In the genomic region with DNA sequence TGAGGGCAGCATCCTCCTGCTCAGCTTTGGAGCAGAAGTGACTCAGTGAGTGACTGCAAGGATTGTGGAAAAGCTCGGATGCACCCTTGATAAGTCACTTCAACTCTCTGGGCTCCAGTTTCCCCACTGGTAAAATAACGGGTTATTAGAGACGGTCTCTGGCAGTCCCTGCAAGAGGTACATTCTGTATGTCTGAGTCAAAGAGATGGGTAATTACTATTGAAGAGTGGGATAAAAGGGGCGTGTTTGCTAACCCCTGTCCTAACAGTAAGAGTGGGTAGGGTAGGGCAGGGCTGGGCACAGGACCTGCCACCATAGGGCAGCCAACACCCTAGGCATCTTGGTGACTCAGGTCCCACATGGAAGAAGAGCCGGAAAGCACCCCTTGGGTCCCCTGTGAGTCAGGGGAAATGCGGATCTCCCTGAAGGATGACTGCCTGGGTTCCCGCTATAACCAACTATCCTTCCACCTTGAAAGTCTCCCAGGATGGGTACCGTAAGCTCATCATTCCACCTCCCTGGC, we compare ENCODE assay signal across 8 cellular contexts. TPM values are rescaled to one million over a fixed set of nuclear protein-coding genes. Genes with fewer than 3 reads are reported as not detected.
DNase-seq lines count a peak whose midpoint lies in the region; ATAC-seq and TF ChIP-seq lines count a peak whose summit lies in the region.

No MANE protein-coding gene starts in this region.

- peak overlapping the region; percentile 31; the same call in 1 of the 2 replicates for H3K4me3 ChIP-seq in PC-9

- no peaks in the 10 kb centered on the region for H3K9me3 ChIP-seq in PC-9 (ENCODE audit: insufficient read depth, low read depth)

- TF ChIP-seq CTCF in PC-9 (conservative IDR thresholded peaks at IDR 0.05) (no peak), omental fat pad (IDR thresholded peaks at IDR 0.05) (no peak)

- peak overlapping the region; percentile 92 for H3K27ac ChIP-seq in PC-9

- CTCF ChIA-PET in PC-9 (lab: Charles Lee), result interaction anchor here (1.8 kb wide), 1 partner anchor 11 kb away, joined by 16 read pairs; no protein-coding TSS in a partner anchor

- intact Hi-C loops in PC-9 (cut with micrococcal nuclease; ENCODE audit: unreplicated experiment), result loop anchor here (5.0 kb wide), 2 partner anchors 38 to 288 kb away; partner anchors contain the start of gene TUT1

- peaks cover 19% of the 10 kb centered on the region for H3K79me2 ChIP-seq in PC-9 (ENCODE audit: low read depth)

- peak overlapping the region; percentile 95 for H3K4me2 ChIP-seq in PC-9

- H3K4me3 Mint-ChIP-seq in effector memory CD8-positive, alpha-beta T cell, result peak overlapping the region; percentile 83 to 85

- H3K4me1 Mint-ChIP-seq in effector memory CD8-positive, alpha-beta T cell (ENCODE audit: low read depth in 2 of 2), result peaks cover 73 to 80% of the 10 kb centered on the region in 2 donors

- H3K9me2 ChIP-seq in PC-9 (ENCODE audit: insufficient read depth), result no peaks in the 10 kb centered on the region

- H3K4me1 ChIP-seq in PC-9 (replicated peaks; ENCODE audit: insufficient read depth), result peaks cover 88% of the 10 kb centered on the region

- peaks cover 10% of the 10 kb centered on the region; the same call in 1 of the 2 replicates for H3K36me3 ChIP-seq in PC-9 (ENCODE audit: low read depth)

- H3K27me3 Mint-ChIP-seq in effector memory CD8-positive, alpha-beta T cell, result no peaks in the 10 kb centered on the region

- H3K36me3 Mint-ChIP-seq in effector memory CD8-positive, alpha-beta T cell (ENCODE audit: insufficient read depth), result peaks cover 81% of the 10 kb centered on the region

- H4K20me1 ChIP-seq in PC-9 (ENCODE audit: insufficient read depth), result peaks cover 11% of the 10 kb centered on the region

- peaks cover 88% of the 10 kb centered on the region for H3F3A ChIP-seq in PC-9 (ENCODE audit: insufficient read depth, low read depth)

- POLR2A ChIA-PET in PC-9 (lab: Charles Lee; ENCODE audit: unreplicated experiment), result interaction anchor here (0.6 to 1.7 kb wide), 6 partner anchors 10 to 45 kb away, joined by 3 to 10 read pairs (median 6); partner anchors contain the start of gene EEF1G

- no peak for ATAC-seq in effector memory CD8-positive, alpha-beta T cell (replicated peaks)
- peak; percentile 38 for ATAC-seq in omental fat pad (ENCODE audit: low FRiP score)
- no peak for ATAC-seq in HG03135 (IDR thresholded peaks at IDR 0.05; ENCODE audit: unreplicated experiment)
- no peak for ATAC-seq in HG02885 (IDR thresholded peaks at IDR 0.05; ENCODE audit: poor library complexity, unreplicated experiment)

- H3K27me3 ChIP-seq in PC-9 (ENCODE audit: insufficient read depth, low read depth), result no peaks in the 10 kb centered on the region

- H3K9me3 Mint-ChIP-seq in effector memory CD8-positive, alpha-beta T cell, result no peaks in the 10 kb centered on the region

- no TSS peak for BruUV-seq in PC-9 (replicated peaks; lab: Mats Ljungman, UMichigan)

- DNase-seq in CD1c-positive myeloid dendritic cell (ENCODE audit: extremely low spot score) (peak; percentile 83), PC-9 (peak; percentile 74 to 93), omental fat pad (ENCODE audit: low spot score) (no peak), NCI-H446 treated with DMSO at 0.1 percent for 48 hours (lab: John Stamatoyannopoulos, UW) (no peak), NCI-H1092 treated with DMSO at 0.1 percent for 48 hours (lab: John Stamatoyannopoulos, UW) (no peak)
- no peak for DNase-seq in effector memory CD8-positive, alpha-beta T cell

- peak overlapping the region; percentile 93 to 100 for H3K27ac Mint-ChIP-seq in effector memory CD8-positive, alpha-beta T cell

- H2AFZ ChIP-seq in PC-9, result no peak overlapping the region

RNA-seq across cellular contexts. Expression of gene AHNAK, which starts 7.3 kb away (rescaled TPM):
- total RNA-seq in PC-9 (2021), result 632 and 734 TPM in 2 replicates
- 1,000 to 10,000 TPM in 3 of 4 donors, 100 to 1,000 TPM in 1; 874 to 1,336 (median 1,047) TPM for total RNA-seq in omental fat pad

RNA-seq across cellular contexts. Expression of gene EEF1G, which starts 19.8 kb away (rescaled TPM):
- total RNA-seq in PC-9 (2021), result 1,773 and 2,008 TPM in 2 replicates
- 1,000 to 10,000 TPM; 1,194 to 1,561 (median 1,267) TPM for total RNA-seq in omental fat pad

RNA-seq across cellular contexts. Expression of gene TUT1, which starts 37.4 kb away (rescaled TPM):
- total RNA-seq in PC-9 (2021), result 39.3 and 40.5 TPM in 2 replicates
- total RNA-seq in omental fat pad, result 10 to 100 TPM in 3 of 4 donors, 1 to 10 TPM in 1; 7.9 to 11.0 (median 10.5) TPM

RNA-seq across cellular contexts. Expression of gene MTA2, which starts 47.8 kb away (rescaled TPM):
- total RNA-seq in PC-9 (2021) (96.6 and 120 TPM in 2 replicates), omental fat pad (100 to 1,000 TPM in 2 of 4 donors, 10 to 100 TPM in 2; 77.1 to 172 (median 89.6) TPM)

RNA-seq across cellular contexts. Expression of gene EML3, which starts 58.7 kb away (rescaled TPM):
- 83.2 and 84.2 TPM in 2 replicates for total RNA-seq in PC-9 (2021)
- total RNA-seq in omental fat pad, result 10 to 100 TPM; 40.7 to 68.6 (median 52.0) TPM

Comparison
In these comparisons a context has a peak if more than half of its experiments do, and no peak if none do; other contexts are left out.
1. DNase-seq: peak in CD1c-positive myeloid dendritic cell (single experiment) and PC-9 (2 of 2); none in effector memory CD8-positive, alpha-beta T cell (0 of 3), omental fat pad (single experiment), NCI-H446 treated with DMSO at 0.1 percent for 48 hours (single experiment) and NCI-H1092 treated with DMSO at 0.1 percent for 48 hours (single experiment).